Comparison of ENCODE assay signal across 1 cellular context in the genomic region with DNA sequence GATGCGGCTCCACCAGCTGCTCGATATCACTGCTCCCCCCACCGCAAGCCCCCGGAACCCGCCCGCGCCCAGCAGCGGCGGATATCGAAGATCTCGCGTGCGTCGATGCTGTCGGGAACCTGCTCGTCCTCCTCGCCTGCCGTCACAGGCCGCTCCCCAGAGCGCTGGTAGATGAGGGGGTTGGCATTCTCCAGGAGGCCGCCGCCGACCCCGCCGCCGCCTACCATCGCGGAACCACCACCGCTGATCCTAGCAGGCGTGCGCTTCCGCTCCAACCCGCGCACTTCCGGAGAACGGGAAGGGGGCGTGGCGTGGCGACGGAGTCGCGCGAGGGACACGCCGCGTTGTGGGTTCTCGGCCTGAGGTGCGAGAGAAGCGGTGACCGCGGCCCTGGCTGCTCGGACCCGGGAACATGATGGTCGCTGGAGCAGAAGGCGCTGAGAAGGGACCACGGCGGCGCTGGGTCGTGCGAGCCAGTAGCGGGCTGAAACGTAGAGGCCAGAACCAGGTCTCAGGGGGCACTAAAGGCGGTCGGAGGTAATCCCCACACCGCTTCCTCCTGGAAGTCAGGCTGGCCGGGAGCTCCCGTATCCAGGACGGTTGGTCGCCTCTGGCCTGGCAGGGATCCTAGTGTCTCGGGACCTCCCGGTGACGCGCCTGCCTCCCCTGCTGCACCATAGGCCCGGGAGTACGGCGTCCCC.
TF ChIP-seq lines count a peak whose summit lies in the region.

A gene (minus strand): TSS at position 265 of the 701 bp plus-strand sequence. CDS start 38 bp downstream, at position 227.

TF ChIP-seq in K562, 482 proteins besides CTCF, POLR2A, EP300 and RAD21 (continued from another document and continues in another):
- TF ChIP-seq, protein P1, sequence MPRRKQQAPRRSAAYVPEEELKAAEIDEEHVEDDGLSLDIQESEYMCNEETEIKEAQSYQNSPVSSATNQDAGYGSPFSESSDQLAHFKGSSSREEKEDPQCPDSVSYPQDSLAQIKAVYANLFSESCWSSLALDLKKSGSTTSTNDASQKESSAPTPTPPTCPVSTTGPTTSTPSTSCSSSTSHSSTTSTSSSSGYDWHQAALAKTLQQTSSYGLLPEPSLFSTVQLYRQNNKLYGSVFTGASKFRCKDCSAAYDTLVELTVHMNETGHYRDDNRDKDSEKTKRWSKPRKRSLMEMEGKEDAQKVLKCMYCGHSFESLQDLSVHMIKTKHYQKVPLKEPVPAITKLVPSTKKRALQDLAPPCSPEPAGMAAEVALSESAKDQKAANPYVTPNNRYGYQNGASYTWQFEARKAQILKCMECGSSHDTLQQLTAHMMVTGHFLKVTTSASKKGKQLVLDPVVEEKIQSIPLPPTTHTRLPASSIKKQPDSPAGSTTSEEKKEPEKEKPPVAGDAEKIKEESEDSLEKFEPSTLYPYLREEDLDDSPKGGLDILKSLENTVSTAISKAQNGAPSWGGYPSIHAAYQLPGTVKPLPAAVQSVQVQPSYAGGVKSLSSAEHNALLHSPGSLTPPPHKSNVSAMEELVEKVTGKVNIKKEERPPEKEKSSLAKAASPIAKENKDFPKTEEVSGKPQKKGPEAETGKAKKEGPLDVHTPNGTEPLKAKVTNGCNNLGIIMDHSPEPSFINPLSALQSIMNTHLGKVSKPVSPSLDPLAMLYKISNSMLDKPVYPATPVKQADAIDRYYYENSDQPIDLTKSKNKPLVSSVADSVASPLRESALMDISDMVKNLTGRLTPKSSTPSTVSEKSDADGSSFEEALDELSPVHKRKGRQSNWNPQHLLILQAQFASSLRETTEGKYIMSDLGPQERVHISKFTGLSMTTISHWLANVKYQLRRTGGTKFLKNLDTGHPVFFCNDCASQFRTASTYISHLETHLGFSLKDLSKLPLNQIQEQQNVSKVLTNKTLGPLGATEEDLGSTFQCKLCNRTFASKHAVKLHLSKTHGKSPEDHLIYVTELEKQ (CRISPR knock-in tag; IDR thresholded peaks at IDR 0.05), result no peak
- TF ChIP-seq NFATC3 (IDR thresholded peaks at IDR 0.05) (no peak), BCOR (IDR thresholded peaks at IDR 0.05) (no peak), ZNF184 (CRISPR knock-in tag; IDR thresholded peaks at IDR 0.05) (no peak), XRCC4 (IDR thresholded peaks at IDR 0.05; ENCODE audit: extremely low read depth, insufficient read depth, insufficient read length) (no peak), FOSL1 (tag; conservative IDR thresholded peaks at IDR 0.05) (0 out of 2 replicates have a peak, but pooled peaks have one; percentile 30), ZNF23 (CRISPR knock-in tag; IDR thresholded peaks at IDR 0.05) (no peak), RCOR1 (IDR thresholded peaks at IDR 0.05; ENCODE audit: borderline replicate concordance in 1 of 2, low read depth in 2 of 2, low read length in 2 of 2) (no peak; a peak in 1 of 4 replicates), CHD4 (IDR thresholded peaks at IDR 0.05; ENCODE audit: insufficient read depth, insufficient replicate concordance, low read depth, low read length, poor library complexity, severe bottlenecking) (no peak), PTBP1 (IDR thresholded peaks at IDR 0.05; ENCODE audit: low read depth, low read length) (no peak), ZNF785 (CRISPR knock-in tag; IDR thresholded peaks at IDR 0.05) (no peak), CBX8 (IDR thresholded peaks at IDR 0.05; ENCODE audit: borderline replicate concordance, extremely low read depth, low read depth, low read length, poor library complexity, severe bottlenecking) (no peak), GTF2E2 (tag; IDR thresholded peaks at IDR 0.05) (peak; percentile 84; the same call in 1 of the 2 replicates), ZNF253 (CRISPR knock-in tag; conservative IDR thresholded peaks at IDR 0.05) (no peak), RFX7 (CRISPR knock-in tag; IDR thresholded peaks at IDR 0.05) (no peak), JUND (IDR thresholded peaks at IDR 0.05; ENCODE audit: borderline replicate concordance, low read depth, low read length) (peak; percentile 26; the same call in 1 of the 2 replicates), JUND (tag; IDR thresholded peaks at IDR 0.05; ENCODE audit: borderline replicate concordance, low read depth, low read length) (no peak; the same call in 2 of the 3 replicates), NRF1 (conservative IDR thresholded peaks at IDR 0.05 in 1 of 2, IDR thresholded peaks at IDR 0.05 in 1 of 2) (peak; percentile 61 to 76), FOS (IDR thresholded peaks at IDR 0.05; ENCODE audit: extremely low read depth, insufficient read length) (no peak), MCM7 (IDR thresholded peaks at IDR 0.05) (no peak), MAFF (IDR thresholded peaks at IDR 0.05; ENCODE audit: low read length) (no peak), MIER1 (IDR thresholded peaks at IDR 0.05; ENCODE audit: low read depth) (no peak), POLR3A (IDR thresholded peaks at IDR 0.05; ENCODE audit: borderline replicate concordance, extremely low read depth, insufficient read depth, insufficient read length) (no peak), ESRRA (IDR thresholded peaks at IDR 0.05; ENCODE audit: borderline replicate concordance, low read depth) (peak; percentile 78), GABPB1 (CRISPR knock-in tag; IDR thresholded peaks at IDR 0.05) (peak; percentile 91), MYC (IDR thresholded peaks at IDR 0.05; ENCODE audit: low read depth, low read length) (peak; percentile 69), MYC (CRISPR knock-in tag; IDR thresholded peaks at IDR 0.05; ENCODE audit: borderline replicate concordance, low read depth) (peak; percentile 45; the same call in 1 of the 2 replicates), ZNF668 (CRISPR knock-in tag; IDR thresholded peaks at IDR 0.05) (no peak), TCF3 (CRISPR knock-in tag; IDR thresholded peaks at IDR 0.05) (0 out of 2 replicates have a peak, but pooled peaks have one; percentile 15), XRCC3 (IDR thresholded peaks at IDR 0.05) (no peak), PCBP2 (IDR thresholded peaks at IDR 0.05; ENCODE audit: low read depth, low read length, poor library complexity, severe bottlenecking) (no peak), PRPF4 (IDR thresholded peaks at IDR 0.05; ENCODE audit: insufficient read depth, low read depth, low read length, poor library complexity, severe bottlenecking) (no peak), MCM5 (IDR thresholded peaks at IDR 0.05; ENCODE audit: low read depth) (no peak), ZC3H8 (IDR thresholded peaks at IDR 0.05) (no peak), PYGO2 (tag; IDR thresholded peaks at IDR 0.05) (no peak), IRF2 (CRISPR knock-in tag; IDR thresholded peaks at IDR 0.05) (no peak)
- TF ChIP-seq, protein P2, sequence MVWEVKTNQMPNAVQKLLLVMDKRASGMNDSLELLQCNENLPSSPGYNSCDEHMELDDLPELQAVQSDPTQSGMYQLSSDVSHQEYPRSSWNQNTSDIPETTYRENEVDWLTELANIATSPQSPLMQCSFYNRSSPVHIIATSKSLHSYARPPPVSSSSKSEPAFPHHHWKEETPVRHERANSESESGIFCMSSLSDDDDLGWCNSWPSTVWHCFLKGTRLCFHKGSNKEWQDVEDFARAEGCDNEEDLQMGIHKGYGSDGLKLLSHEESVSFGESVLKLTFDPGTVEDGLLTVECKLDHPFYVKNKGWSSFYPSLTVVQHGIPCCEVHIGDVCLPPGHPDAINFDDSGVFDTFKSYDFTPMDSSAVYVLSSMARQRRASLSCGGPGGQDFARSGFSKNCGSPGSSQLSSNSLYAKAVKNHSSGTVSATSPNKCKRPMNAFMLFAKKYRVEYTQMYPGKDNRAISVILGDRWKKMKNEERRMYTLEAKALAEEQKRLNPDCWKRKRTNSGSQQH (CRISPR knock-in tag; IDR thresholded peaks at IDR 0.05), result no peak
- TF ChIP-seq, protein P3, sequence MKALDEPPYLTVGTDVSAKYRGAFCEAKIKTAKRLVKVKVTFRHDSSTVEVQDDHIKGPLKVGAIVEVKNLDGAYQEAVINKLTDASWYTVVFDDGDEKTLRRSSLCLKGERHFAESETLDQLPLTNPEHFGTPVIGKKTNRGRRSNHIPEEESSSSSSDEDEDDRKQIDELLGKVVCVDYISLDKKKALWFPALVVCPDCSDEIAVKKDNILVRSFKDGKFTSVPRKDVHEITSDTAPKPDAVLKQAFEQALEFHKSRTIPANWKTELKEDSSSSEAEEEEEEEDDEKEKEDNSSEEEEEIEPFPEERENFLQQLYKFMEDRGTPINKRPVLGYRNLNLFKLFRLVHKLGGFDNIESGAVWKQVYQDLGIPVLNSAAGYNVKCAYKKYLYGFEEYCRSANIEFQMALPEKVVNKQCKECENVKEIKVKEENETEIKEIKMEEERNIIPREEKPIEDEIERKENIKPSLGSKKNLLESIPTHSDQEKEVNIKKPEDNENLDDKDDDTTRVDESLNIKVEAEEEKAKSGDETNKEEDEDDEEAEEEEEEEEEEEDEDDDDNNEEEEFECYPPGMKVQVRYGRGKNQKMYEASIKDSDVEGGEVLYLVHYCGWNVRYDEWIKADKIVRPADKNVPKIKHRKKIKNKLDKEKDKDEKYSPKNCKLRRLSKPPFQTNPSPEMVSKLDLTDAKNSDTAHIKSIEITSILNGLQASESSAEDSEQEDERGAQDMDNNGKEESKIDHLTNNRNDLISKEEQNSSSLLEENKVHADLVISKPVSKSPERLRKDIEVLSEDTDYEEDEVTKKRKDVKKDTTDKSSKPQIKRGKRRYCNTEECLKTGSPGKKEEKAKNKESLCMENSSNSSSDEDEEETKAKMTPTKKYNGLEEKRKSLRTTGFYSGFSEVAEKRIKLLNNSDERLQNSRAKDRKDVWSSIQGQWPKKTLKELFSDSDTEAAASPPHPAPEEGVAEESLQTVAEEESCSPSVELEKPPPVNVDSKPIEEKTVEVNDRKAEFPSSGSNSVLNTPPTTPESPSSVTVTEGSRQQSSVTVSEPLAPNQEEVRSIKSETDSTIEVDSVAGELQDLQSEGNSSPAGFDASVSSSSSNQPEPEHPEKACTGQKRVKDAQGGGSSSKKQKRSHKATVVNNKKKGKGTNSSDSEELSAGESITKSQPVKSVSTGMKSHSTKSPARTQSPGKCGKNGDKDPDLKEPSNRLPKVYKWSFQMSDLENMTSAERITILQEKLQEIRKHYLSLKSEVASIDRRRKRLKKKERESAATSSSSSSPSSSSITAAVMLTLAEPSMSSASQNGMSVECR (CRISPR knock-in tag; IDR thresholded peaks at IDR 0.05), result peak; percentile 94
- TF ChIP-seq, protein P4, sequence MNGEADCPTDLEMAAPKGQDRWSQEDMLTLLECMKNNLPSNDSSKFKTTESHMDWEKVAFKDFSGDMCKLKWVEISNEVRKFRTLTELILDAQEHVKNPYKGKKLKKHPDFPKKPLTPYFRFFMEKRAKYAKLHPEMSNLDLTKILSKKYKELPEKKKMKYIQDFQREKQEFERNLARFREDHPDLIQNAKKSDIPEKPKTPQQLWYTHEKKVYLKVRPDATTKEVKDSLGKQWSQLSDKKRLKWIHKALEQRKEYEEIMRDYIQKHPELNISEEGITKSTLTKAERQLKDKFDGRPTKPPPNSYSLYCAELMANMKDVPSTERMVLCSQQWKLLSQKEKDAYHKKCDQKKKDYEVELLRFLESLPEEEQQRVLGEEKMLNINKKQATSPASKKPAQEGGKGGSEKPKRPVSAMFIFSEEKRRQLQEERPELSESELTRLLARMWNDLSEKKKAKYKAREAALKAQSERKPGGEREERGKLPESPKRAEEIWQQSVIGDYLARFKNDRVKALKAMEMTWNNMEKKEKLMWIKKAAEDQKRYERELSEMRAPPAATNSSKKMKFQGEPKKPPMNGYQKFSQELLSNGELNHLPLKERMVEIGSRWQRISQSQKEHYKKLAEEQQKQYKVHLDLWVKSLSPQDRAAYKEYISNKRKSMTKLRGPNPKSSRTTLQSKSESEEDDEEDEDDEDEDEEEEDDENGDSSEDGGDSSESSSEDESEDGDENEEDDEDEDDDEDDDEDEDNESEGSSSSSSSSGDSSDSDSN (IDR thresholded peaks at IDR 0.05; ENCODE audit: borderline replicate concordance in 1 of 2, low read depth in 2 of 2, low read length in 2 of 2), result 0 out of 4 replicates have a peak, but pooled peaks of 1 of the 2 experiments have one; percentile 68
- TF ChIP-seq, protein P5, sequence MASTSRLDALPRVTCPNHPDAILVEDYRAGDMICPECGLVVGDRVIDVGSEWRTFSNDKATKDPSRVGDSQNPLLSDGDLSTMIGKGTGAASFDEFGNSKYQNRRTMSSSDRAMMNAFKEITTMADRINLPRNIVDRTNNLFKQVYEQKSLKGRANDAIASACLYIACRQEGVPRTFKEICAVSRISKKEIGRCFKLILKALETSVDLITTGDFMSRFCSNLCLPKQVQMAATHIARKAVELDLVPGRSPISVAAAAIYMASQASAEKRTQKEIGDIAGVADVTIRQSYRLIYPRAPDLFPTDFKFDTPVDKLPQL (IDR thresholded peaks at IDR 0.05; ENCODE audit: extremely low read depth, insufficient read length), result no peak
- TF ChIP-seq, protein P6, sequence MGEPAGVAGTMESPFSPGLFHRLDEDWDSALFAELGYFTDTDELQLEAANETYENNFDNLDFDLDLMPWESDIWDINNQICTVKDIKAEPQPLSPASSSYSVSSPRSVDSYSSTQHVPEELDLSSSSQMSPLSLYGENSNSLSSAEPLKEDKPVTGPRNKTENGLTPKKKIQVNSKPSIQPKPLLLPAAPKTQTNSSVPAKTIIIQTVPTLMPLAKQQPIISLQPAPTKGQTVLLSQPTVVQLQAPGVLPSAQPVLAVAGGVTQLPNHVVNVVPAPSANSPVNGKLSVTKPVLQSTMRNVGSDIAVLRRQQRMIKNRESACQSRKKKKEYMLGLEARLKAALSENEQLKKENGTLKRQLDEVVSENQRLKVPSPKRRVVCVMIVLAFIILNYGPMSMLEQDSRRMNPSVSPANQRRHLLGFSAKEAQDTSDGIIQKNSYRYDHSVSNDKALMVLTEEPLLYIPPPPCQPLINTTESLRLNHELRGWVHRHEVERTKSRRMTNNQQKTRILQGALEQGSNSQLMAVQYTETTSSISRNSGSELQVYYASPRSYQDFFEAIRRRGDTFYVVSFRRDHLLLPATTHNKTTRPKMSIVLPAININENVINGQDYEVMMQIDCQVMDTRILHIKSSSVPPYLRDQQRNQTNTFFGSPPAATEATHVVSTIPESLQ (CRISPR knock-in tag; IDR thresholded peaks at IDR 0.05), result no peak; the same call in 1 of the 2 replicates
- TF ChIP-seq, protein P7, sequence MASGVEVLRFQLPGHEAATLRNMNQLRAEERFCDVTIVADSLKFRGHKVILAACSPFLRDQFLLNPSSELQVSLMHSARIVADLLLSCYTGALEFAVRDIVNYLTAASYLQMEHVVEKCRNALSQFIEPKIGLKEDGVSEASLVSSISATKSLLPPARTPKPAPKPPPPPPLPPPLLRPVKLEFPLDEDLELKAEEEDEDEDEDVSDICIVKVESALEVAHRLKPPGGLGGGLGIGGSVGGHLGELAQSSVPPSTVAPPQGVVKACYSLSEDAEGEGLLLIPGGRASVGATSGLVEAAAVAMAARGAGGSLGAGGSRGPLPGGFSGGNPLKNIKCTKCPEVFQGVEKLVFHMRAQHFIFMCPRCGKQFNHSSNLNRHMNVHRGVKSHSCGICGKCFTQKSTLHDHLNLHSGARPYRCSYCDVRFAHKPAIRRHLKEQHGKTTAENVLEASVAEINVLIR (CRISPR knock-in tag; IDR thresholded peaks at IDR 0.05), result no peak
- TF ChIP-seq, protein P8, sequence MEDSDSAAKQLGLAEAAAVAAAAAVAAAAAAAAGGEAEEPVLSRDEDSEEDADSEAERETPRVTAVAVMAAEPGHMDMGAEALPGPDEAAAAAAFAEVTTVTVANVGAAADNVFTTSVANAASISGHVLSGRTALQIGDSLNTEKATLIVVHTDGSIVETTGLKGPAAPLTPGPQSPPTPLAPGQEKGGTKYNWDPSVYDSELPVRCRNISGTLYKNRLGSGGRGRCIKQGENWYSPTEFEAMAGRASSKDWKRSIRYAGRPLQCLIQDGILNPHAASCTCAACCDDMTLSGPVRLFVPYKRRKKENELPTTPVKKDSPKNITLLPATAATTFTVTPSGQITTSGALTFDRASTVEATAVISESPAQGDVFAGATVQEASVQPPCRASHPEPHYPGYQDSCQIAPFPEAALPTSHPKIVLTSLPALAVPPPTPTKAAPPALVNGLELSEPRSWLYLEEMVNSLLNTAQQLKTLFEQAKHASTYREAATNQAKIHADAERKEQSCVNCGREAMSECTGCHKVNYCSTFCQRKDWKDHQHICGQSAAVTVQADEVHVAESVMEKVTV (CRISPR knock-in tag; IDR thresholded peaks at IDR 0.05), result no peak
